Comparison of ENCODE assay signal across 7 cellular contexts in the genomic region with DNA sequence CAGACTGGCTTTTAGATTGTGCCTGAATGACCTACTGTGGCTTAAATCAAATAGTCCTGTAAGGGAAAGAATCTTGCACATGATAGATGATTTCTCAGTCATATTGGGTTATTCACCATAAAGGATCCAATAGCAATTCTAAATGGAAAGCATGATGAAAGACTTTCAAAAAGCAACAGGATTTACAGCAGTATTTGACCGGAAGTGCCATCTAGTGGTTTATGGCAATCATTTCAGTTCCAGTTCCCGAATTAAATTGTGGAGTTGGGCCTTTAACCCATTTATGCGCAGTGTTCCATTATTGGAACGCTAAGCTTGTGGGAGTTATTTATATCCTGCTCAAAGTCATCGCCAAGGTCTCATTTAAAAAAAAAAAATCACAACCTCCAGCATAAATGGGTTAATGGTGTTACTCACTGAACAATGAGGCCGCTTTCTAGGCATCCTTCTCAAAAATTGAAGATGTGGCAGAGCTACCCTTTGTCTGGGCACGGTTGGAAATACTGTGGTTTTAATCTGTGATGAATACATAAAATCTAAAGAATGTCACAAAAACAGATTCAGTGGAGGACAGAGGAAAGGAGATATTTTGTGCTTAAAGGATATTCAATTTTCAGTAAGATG.
A peak's percentile ranks its signal among the peaks of the same experiment; 100 is the strongest.
DNase-seq lines count a peak whose midpoint lies in the region; ATAC-seq and TF ChIP-seq lines count a peak whose summit lies in the region.

No MANE protein-coding gene starts in this region.

- 49 to 51% (median 50%) methylated on average over 7 of the region's 7 CpGs for WGBS in adrenal gland, 4 donors
- 60 to 69% methylated on average over 7 of the region's 7 CpGs for WGBS in thyroid gland, 2 donors

- H3K4me3 ChIP-seq in GM12865 (ENCODE audit: low read depth, low read length) = no peak overlapping the region
- H3K4me3 ChIP-seq in adrenal gland = no peak overlapping the region
- no peak overlapping the region for H3K4me3 ChIP-seq in thyroid gland (replicated peaks in 1 of 3)

- H3K4me1 ChIP-seq in adrenal gland (replicated peaks in 1 of 2) (peaks cover 0 to 12% of the 10 kb centered on the region in 2 donors), thyroid gland (peaks cover 4 to 9% of the 10 kb centered on the region in 2 donors)

- no peaks in the 10 kb centered on the region for H3K9me3 ChIP-seq in adrenal gland (replicated peaks in 1 of 3)
- no peaks in the 10 kb centered on the region for H3K9me3 ChIP-seq in thyroid gland

- TF ChIP-seq POLR2A in adrenal gland (IDR thresholded peaks at IDR 0.05) = no peak
- no peak for TF ChIP-seq POLR2A in thyroid gland (IDR thresholded peaks at IDR 0.05)

- H3K27ac ChIP-seq in adrenal gland (no peak overlapping the region), thyroid gland (no peak overlapping the region)

- peaks cover 0 to 4% of the 10 kb centered on the region in 2 donors for H3K36me3 ChIP-seq in adrenal gland (replicated peaks in 1 of 2)
- no peaks in the 10 kb centered on the region for H3K36me3 ChIP-seq in thyroid gland

- ATAC-seq in HG02981 (IDR thresholded peaks at IDR 0.05; ENCODE audit: unreplicated experiment) (no peak), HG03460 (IDR thresholded peaks at IDR 0.05; ENCODE audit: unreplicated experiment) (no peak)

- TF ChIP-seq CTCF in GM12865 (IDR thresholded peaks at IDR 0.05; ENCODE audit: insufficient read depth, low read depth, low read length, missing control alignments) (peak; percentile 36), adrenal gland (IDR thresholded peaks at IDR 0.05) (peak; percentile 42 to 88 (median 81)), thyroid gland (IDR thresholded peaks at IDR 0.05) (peak in 5 of 6 experiments; percentile 45 to 80 (median 74))

- intact Hi-C loops in adrenal gland (cut with DNase I) (no loop called here), thyroid gland (cut with DNase I) (no loop called here)

- H3K27me3 ChIP-seq in adrenal gland (no peaks in the 10 kb centered on the region), thyroid gland (no peaks in the 10 kb centered on the region)

- DNase-seq in GM12865 (ENCODE audit: low read depth) (peak; percentile 28), NCI-H2029 (lab: John Stamatoyannopoulos, UW) (peak; percentile 26), adrenal gland (peak in 1 of 7 donors; percentile 16), hepatic stellate cell (ENCODE audit: low spot score) (peak; percentile 21), thyroid gland (no peak)

Comparison
In these comparisons a context has a peak if more than half of its experiments do, and no peak if none do; other contexts are left out.
1. DNase-seq: peak in GM12865 (single experiment), NCI-H2029 (single experiment) and hepatic stellate cell (single experiment); none in thyroid gland (0 of 2).
2. Peak in every context shown above with its lines, with median percentiles within 50 percentile points of each other: CTCF ChIP-seq.